Comparison of ENCODE assay signal across 8 cellular contexts in the genomic region with DNA sequence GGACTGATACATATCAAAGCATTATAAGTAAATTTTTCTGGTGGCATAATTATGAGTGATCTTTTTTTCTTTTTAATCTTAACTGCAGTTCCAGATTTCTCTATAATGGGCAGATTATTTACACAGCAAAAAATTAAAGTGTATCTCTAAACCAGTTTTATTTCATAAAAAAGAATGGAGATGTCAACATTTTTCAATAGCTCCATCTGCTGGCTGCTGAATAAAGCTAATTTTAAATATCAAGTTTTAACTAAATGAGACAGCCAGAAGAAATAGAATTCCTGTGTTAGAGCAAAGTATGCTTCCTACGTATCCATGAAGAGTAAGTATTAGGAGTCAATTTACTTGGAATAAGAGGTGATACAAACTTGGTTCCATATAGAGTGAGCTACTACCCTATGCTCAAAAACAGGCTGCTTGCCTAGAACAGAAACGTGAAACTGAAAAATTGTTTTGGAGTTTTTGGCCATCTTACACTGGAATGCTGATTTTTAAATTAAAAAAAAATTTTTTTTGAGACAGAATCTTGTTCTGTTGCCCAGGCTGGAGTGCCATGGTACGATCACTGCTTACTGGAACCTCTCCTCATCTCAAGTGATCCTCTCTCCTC. TPM values are rescaled to one million over a fixed set of nuclear protein-coding genes. Genes with fewer than 3 reads are reported as not detected.
A peak's percentile ranks its signal among the peaks of the same experiment; 100 is the strongest.
DNase-seq lines count a peak whose midpoint lies in the region; ATAC-seq, FAIRE-seq and TF ChIP-seq lines count a peak whose summit lies in the region.

No MANE protein-coding gene starts in this region.

- H3K27me3 Mint-ChIP-seq in CD4-positive, alpha-beta T cell, result no peaks in the 10 kb centered on the region
- H3K27me3 Mint-ChIP-seq in astrocyte (ENCODE audit: low read depth, unreplicated experiment), result no peaks in the 10 kb centered on the region

- no peaks in the 10 kb centered on the region for H3K4me1 ChIP-seq in KMS-11 (ENCODE audit: low read depth, poor library complexity, severe bottlenecking)
- peaks cover 4% of the 10 kb centered on the region for H3K4me1 ChIP-seq in astrocyte (ENCODE audit: insufficient read depth, low read length)
- peaks cover 0 to 8% (median 3%) of the 10 kb centered on the region in 4 donors for H3K4me1 ChIP-seq in liver (ENCODE audit: control insufficient read depth in 4 of 4, insufficient read depth in 4 of 4, low read length in 3 of 4)

- H4K20me1 ChIP-seq in KMS-11 (ENCODE audit: insufficient read depth), result no peaks in the 10 kb centered on the region
- H4K20me1 ChIP-seq in astrocyte (ENCODE audit: insufficient read depth, low read length), result no peaks in the 10 kb centered on the region

- no peaks in the 10 kb centered on the region for H3K27me3 ChIP-seq in CD4-positive, alpha-beta T cell (ENCODE audit: control insufficient read depth, insufficient read depth, low read length)
- H3K27me3 ChIP-seq in KMS-11 (ENCODE audit: insufficient read depth, low read depth) (no peaks in the 10 kb centered on the region), astrocyte (ENCODE audit: insufficient read depth, low read length) (no peaks in the 10 kb centered on the region), liver (ENCODE audit: control insufficient read depth in 4 of 4, insufficient read depth in 4 of 4, low read length in 3 of 4) (no peaks in the 10 kb centered on the region)

- H2AFZ ChIP-seq in KMS-11 (ENCODE audit: low read depth), result no peak overlapping the region
- H2AFZ ChIP-seq in astrocyte (ENCODE audit: low read depth, low read length), result no peak overlapping the region

- H3K9me3 Mint-ChIP-seq in CD4-positive, alpha-beta T cell, result peaks cover 8% of the 10 kb centered on the region
- peaks cover 6% of the 10 kb centered on the region for H3K9me3 Mint-ChIP-seq in astrocyte (ENCODE audit: unreplicated experiment)
- H3K9me3 Mint-ChIP-seq in stimulated activated effector memory CD8-positive, alpha-beta T cell treated with anti-CD3 and anti-CD28 coated beads, Interleukin-12 subunit alpha, Interleukin-12 subunit beta, amount 100 ng/mL, for 72 hours, result peaks cover 11% of the 10 kb centered on the region

- H3K9me3 ChIP-seq in CD4-positive, alpha-beta T cell (ENCODE audit: control insufficient read depth, low read length), result peaks cover 9% of the 10 kb centered on the region
- H3K9me3 ChIP-seq in astrocyte (ENCODE audit: insufficient read depth, low read depth, low read length) (peaks cover 2% of the 10 kb centered on the region), liver (ENCODE audit: control insufficient read depth in 4 of 4, low read length in 3 of 4) (peaks cover 0 to 3% (median 0%) of the 10 kb centered on the region in 4 donors)

- H3K9ac ChIP-seq in KMS-11 (no peak overlapping the region), astrocyte (ENCODE audit: low read length) (no peak overlapping the region), liver (ENCODE audit: low read depth in 1 of 2, low read length in 2 of 2) (no peak overlapping the region)

- no peak overlapping the region for H3K4me3 Mint-ChIP-seq in CD4-positive, alpha-beta T cell
- no peak overlapping the region for H3K4me3 Mint-ChIP-seq in astrocyte (ENCODE audit: unreplicated experiment)
- H3K4me3 Mint-ChIP-seq in stimulated activated effector memory CD8-positive, alpha-beta T cell treated with anti-CD3 and anti-CD28 coated beads, Interleukin-12 subunit alpha, Interleukin-12 subunit beta, amount 100 ng/mL, for 72 hours, result no peak overlapping the region

- no peak overlapping the region for H3K27ac ChIP-seq in CD4-positive, alpha-beta T cell (ENCODE audit: low read depth, low read length)
- H3K27ac ChIP-seq in KMS-11 (no peak overlapping the region), astrocyte (ENCODE audit: low read depth, low read length) (no peak overlapping the region), liver (ENCODE audit: low read depth in 1 of 2, low read length in 2 of 2) (no peak overlapping the region)

- TF ChIP-seq CTCF in CD4-positive, alpha-beta T cell (IDR thresholded peaks at IDR 0.05), result peak; percentile 74
- peak; percentile 70 for TF ChIP-seq CTCF in KMS-11 (conservative IDR thresholded peaks at IDR 0.05; ENCODE audit: low read depth, low read length)
- peak; percentile 43 for TF ChIP-seq CTCF in astrocyte (IDR thresholded peaks at IDR 0.05; ENCODE audit: insufficient read depth, low read depth, low read length)
- TF ChIP-seq CTCF in liver (IDR thresholded peaks at IDR 0.05; ENCODE audit: low read depth, low read length, missing input control), result peak; percentile 44
- TF ChIP-seq CTCF in lower leg skin (IDR thresholded peaks at IDR 0.05), result no peak

- intact Hi-C loops in CD4-positive, alpha-beta T cell (cut with DNase I, micrococcal nuclease), result loop anchor here (1.0 to 10.0 kb wide), 4 partner anchors 43 to 1234 kb away; partner anchors contain the start of genes N4BP2L2 (in 1 of the 2) and RFC3 (in 1 of the 2)
- intact Hi-C loops in lower leg skin (cut with DNase I; ENCODE audit: low total_unique reads), result no loop called here

- H3K79me2 ChIP-seq in KMS-11 (ENCODE audit: insufficient read depth, low read depth), result no peaks in the 10 kb centered on the region
- H3K79me2 ChIP-seq in astrocyte (ENCODE audit: insufficient read depth, low read length), result no peaks in the 10 kb centered on the region

- peaks cover 7% of the 10 kb centered on the region for H3K36me3 Mint-ChIP-seq in CD4-positive, alpha-beta T cell (ENCODE audit: low read depth)
- H3K36me3 Mint-ChIP-seq in astrocyte (ENCODE audit: low read depth, unreplicated experiment), result no peaks in the 10 kb centered on the region
- no peaks in the 10 kb centered on the region for H3K36me3 Mint-ChIP-seq in stimulated activated effector memory CD8-positive, alpha-beta T cell treated with anti-CD3 and anti-CD28 coated beads, Interleukin-12 subunit alpha, Interleukin-12 subunit beta, amount 100 ng/mL, for 72 hours

- ATAC-seq in CD4-positive, alpha-beta T cell (ENCODE audit: poor library complexity), result no peak
- ATAC-seq in stimulated activated effector memory CD8-positive, alpha-beta T cell treated with anti-CD3 and anti-CD28 coated beads, Interleukin-12 subunit alpha, Interleukin-12 subunit beta, amount 100 ng/mL, for 72 hours, result no peak

- TF ChIP-seq POLR2A in lower leg skin (IDR thresholded peaks at IDR 0.05), result no peak

- FAIRE-seq in astrocyte (lab: Jason Lieb, UNC), result no peak
- no peak for FAIRE-seq in HTR-8/SVneo (lab: Jason Lieb, UNC)

- H3K4me3 ChIP-seq in KMS-11 (IDR thresholded peaks at IDR 0.05; ENCODE audit: insufficient read depth, low read depth, low read length), result no peak overlapping the region
- no peak overlapping the region for H3K4me3 ChIP-seq in astrocyte (ENCODE audit: insufficient read depth, low read depth, low read length)
- H3K4me3 ChIP-seq in liver (ENCODE audit: low read depth in 1 of 3, low read length in 3 of 3), result no peak overlapping the region
- H3K4me3 ChIP-seq in lower leg skin (ENCODE audit: low read depth, poor library complexity, severe bottlenecking), result no peak overlapping the region

- WGBS in liver, result 56% methylated on average over 3 of the region's 3 CpGs
- WGBS in lower leg skin, 2 donors, result 44 to 46% methylated on average over 3 of the region's 3 CpGs

- H3K36me3 ChIP-seq in KMS-11 (ENCODE audit: insufficient read depth) (no peaks in the 10 kb centered on the region), astrocyte (ENCODE audit: insufficient read depth, low read length) (no peaks in the 10 kb centered on the region), liver (ENCODE audit: control insufficient read depth in 4 of 4, insufficient read depth in 3 of 4, low read depth in 1 of 4, low read length in 3 of 4) (no peaks in the 10 kb centered on the region)

- TF ChIP-seq RAD21 in liver (IDR thresholded peaks at IDR 0.05), result peak; percentile 72 to 79

- DNase-seq in CD4-positive, alpha-beta T cell, result no peak
- peak; percentile 4 for DNase-seq in astrocyte (ENCODE audit: low read depth)
- no peak for DNase-seq in central memory CD4-positive, alpha-beta T cell
- DNase-seq in HTR-8/SVneo (ENCODE audit: insufficient read length, low spot score), result no peak
- no peak for DNase-seq in lower leg skin (ENCODE audit: low spot score in 2 of 2)
- DNase-seq in stimulated activated effector memory CD8-positive, alpha-beta T cell treated with anti-CD3 and anti-CD28 coated beads, Interleukin-12 subunit alpha, Interleukin-12 subunit beta, amount 100 ng/mL, for 72 hours (ENCODE audit: low spot score in 2 of 2), result no peak

- CTCF ChIA-PET in CD4-positive, alpha-beta T cell (lab: Charles Lee), result interaction anchor here (1.0 to 2.4 kb wide), 8 partner anchors 11 to 167 kb away, joined by 3 to 9 read pairs (median 4); partner anchors contain the start of gene N4BP2L2

- H3K4me1 Mint-ChIP-seq in CD4-positive, alpha-beta T cell (ENCODE audit: low read depth), result peaks cover 9% of the 10 kb centered on the region
- peaks cover 5% of the 10 kb centered on the region for H3K4me1 Mint-ChIP-seq in astrocyte (ENCODE audit: low read depth, unreplicated experiment)
- peaks cover 8% of the 10 kb centered on the region for H3K4me1 Mint-ChIP-seq in stimulated activated effector memory CD8-positive, alpha-beta T cell treated with anti-CD3 and anti-CD28 coated beads, Interleukin-12 subunit alpha, Interleukin-12 subunit beta, amount 100 ng/mL, for 72 hours

- POLR2A ChIA-PET in CD4-positive, alpha-beta T cell (lab: Charles Lee), result interaction anchor here (0.6 to 1.8 kb wide), 4 partner anchors 39 to 254 kb away, joined by 3 to 9 read pairs (median 4); partner anchors contain the start of genes N4BP2L1 and N4BP2L2

- H3K4me2 ChIP-seq in KMS-11 (no peak overlapping the region), astrocyte (ENCODE audit: low read length) (no peak overlapping the region)

- no peak overlapping the region for H3K27ac Mint-ChIP-seq in CD4-positive, alpha-beta T cell
- no peak overlapping the region for H3K27ac Mint-ChIP-seq in astrocyte (ENCODE audit: unreplicated experiment)
- no peak overlapping the region for H3K27ac Mint-ChIP-seq in stimulated activated effector memory CD8-positive, alpha-beta T cell treated with anti-CD3 and anti-CD28 coated beads, Interleukin-12 subunit alpha, Interleukin-12 subunit beta, amount 100 ng/mL, for 72 hours

TF ChIP-seq in liver, 16 proteins besides CTCF, POLR2A, EP300 and RAD21 (continues in another document):
- TF ChIP-seq EGR1 (IDR thresholded peaks at IDR 0.05; ENCODE audit: low read depth in 2 of 2) (no peak), YY1 (IDR thresholded peaks at IDR 0.05) (no peak)

RNA-seq across cellular contexts. Expression of gene PDS5B, which starts 5.0 kb away (rescaled TPM):
- 10 to 100 TPM; 39.8 to 40.6 TPM for total RNA-seq in CD4-positive, alpha-beta T cell
- 42.7 and 43.1 TPM in 2 replicates for total RNA-seq in astrocyte
- total RNA-seq in liver, result 10 to 100 TPM; 17.9 to 24.3 TPM
- polyA plus RNA-seq in liver, result 1 to 10 TPM; 3.6 to 7.9 TPM
- 10 to 100 TPM; 18.5 to 25.4 (median 23.4) TPM for total RNA-seq in lower leg skin

RNA-seq across cellular contexts. Expression of gene N4BP2L2, which starts 42.7 kb away (rescaled TPM):
- total RNA-seq in CD4-positive, alpha-beta T cell, result 100 to 1,000 TPM; 171 TPM
- total RNA-seq in astrocyte (76.9 and 81.9 TPM in 2 replicates), liver (100 to 1,000 TPM in 1 of 2 donors, 10 to 100 TPM in 1; 45.9 to 108 TPM), lower leg skin (100 to 1,000 TPM in 3 of 4 donors, 10 to 100 TPM in 1; 96.6 to 154 (median 131) TPM)
- polyA plus RNA-seq in liver, result 100 to 1,000 TPM in 1 of 2 donors, 10 to 100 TPM in 1; 14.9 to 116 TPM

Comparison
In these comparisons a context has a peak if more than half of its experiments do, and no peak if none do; other contexts are left out.
1. CTCF ChIP-seq: peak in CD4-positive, alpha-beta T cell (single experiment), KMS-11 (single experiment), astrocyte (single experiment) and liver (single experiment); none in lower leg skin (0 of 3).